In the genomic region with DNA sequence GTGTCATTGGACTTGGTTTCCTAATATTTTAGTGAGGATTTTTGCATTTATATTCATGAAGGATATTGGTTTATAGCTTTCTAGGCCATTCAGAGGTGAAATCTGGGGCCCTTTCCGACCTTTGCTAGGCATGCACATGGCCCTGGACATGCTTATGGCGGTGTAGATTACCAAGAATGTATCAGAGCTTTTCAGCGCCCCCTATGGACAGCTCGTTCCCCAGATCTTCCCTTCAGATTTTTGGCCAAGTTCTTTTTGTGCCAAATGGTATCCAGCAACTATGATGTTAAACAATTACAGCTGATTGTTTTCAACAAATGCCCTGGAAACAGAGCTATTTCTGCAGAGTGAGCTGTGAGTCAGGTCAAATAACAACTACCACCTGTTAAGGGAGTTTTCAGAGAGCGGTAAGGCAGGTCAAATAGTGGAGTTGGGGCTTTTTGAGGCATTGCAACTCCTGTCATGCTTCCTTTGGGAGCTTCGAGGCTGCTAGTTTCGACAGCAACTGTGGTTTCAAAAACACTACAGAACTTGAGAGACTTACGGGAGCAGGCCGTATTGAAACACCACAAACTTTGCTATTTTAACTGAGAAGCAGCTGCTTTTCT, we compare ENCODE assay signal across 18 cellular contexts.
DNase-seq lines count a peak whose midpoint lies in the region; ATAC-seq lines count a peak whose summit lies in the region.
"Had no signal": no experiment of that assay in that cellular context is flagged by ENCODE, and none has a peak within 500 bp of the region (broad histone marks: within the 10 kb centered on the region; RNA-seq: fewer than 3 reads in every experiment).

No MANE protein-coding gene starts in this region.

- no peaks in the 10 kb centered on the region for H3K27me3 ChIP-seq in effector memory CD4-positive, alpha-beta T cell (replicated peaks; ENCODE audit: control insufficient read depth, insufficient read depth, low read length, poor library complexity, severe bottlenecking)
- H3K27me3 ChIP-seq: heart left ventricle, tibial artery had no signal

- no peaks in the 10 kb centered on the region for H3K4me1 Mint-ChIP-seq in activated CD4-positive, alpha-beta T cell treated with anti-CD3 and anti-CD28 coated beads for 36 hours
- H3K4me1 Mint-ChIP-seq: activated CD8-positive, alpha-beta memory T cell treated with anti-CD3 and anti-CD28 coated beads, Interleukin-2, amount 10 ng/mL, durations not matched to agents 7 days and 5 days had no signal

- no peak for ATAC-seq in activated CD4-positive, alpha-beta T cell treated with anti-CD3 and anti-CD28 coated beads for 36 hours
- ATAC-seq in HG03565 (IDR thresholded peaks at IDR 0.05; ENCODE audit: unreplicated experiment), result peak; percentile 47
- ATAC-seq: activated CD8-positive, alpha-beta memory T cell treated with anti-CD3 and anti-CD28 coated beads, Interleukin-2, amount 10 ng/mL, durations not matched to agents 7 days and 5 days; heart left ventricle; left colon; Right ventricle myocardium inferior had no signal

- peak overlapping the region; percentile 52 for H3K4me3 ChIP-seq in SK-N-MC
- H3K4me3 ChIP-seq in effector memory CD4-positive, alpha-beta T cell (ENCODE audit: insufficient read depth, low read depth, low read length, poor library complexity, severe bottlenecking), result no peak overlapping the region
- H3K4me3 ChIP-seq: heart left ventricle, prostate gland, tibial artery had no signal

- CTCF ChIA-PET in activated CD4-positive, alpha-beta T cell treated with anti-CD3 and anti-CD28 coated beads for 36 hours (lab: Charles Lee), result interaction anchor here (0.6 to 1.1 kb wide), 7 partner anchors 9 to 1049 kb away, joined by 3 to 5 read pairs (median 4); no protein-coding TSS in a partner anchor

- no peak overlapping the region for H3K9ac ChIP-seq in SK-N-MC (ENCODE audit: insufficient read length)

- H3K36me3 ChIP-seq in SK-N-MC (ENCODE audit: insufficient read depth, low read length), result no peaks in the 10 kb centered on the region
- no peaks in the 10 kb centered on the region for H3K36me3 ChIP-seq in effector memory CD4-positive, alpha-beta T cell (ENCODE audit: control insufficient read depth, insufficient read depth, low read length)
- H3K36me3 ChIP-seq: heart left ventricle, prostate gland, tibial artery had no signal

- no peaks in the 10 kb centered on the region for H3K9me3 ChIP-seq in SK-N-MC (ENCODE audit: low read depth, low read length)
- no peaks in the 10 kb centered on the region for H3K9me3 ChIP-seq in effector memory CD4-positive, alpha-beta T cell (ENCODE audit: control insufficient read depth, low read length)
- H3K9me3 ChIP-seq: prostate gland, tibial artery had no signal

- H3K27ac Mint-ChIP-seq in activated CD4-positive, alpha-beta T cell treated with anti-CD3 and anti-CD28 coated beads for 36 hours, result no peak overlapping the region
- H3K27ac Mint-ChIP-seq: activated CD8-positive, alpha-beta memory T cell treated with anti-CD3 and anti-CD28 coated beads, Interleukin-2, amount 10 ng/mL, durations not matched to agents 7 days and 5 days had no signal

- peaks cover 3% of the 10 kb centered on the region for H3K27me3 Mint-ChIP-seq in activated CD4-positive, alpha-beta T cell treated with anti-CD3 and anti-CD28 coated beads for 36 hours

- POLR2A ChIA-PET in activated CD4-positive, alpha-beta T cell treated with anti-CD3 and anti-CD28 coated beads for 36 hours (lab: Charles Lee), result no interaction called here

- no peaks in the 10 kb centered on the region for H3K36me3 Mint-ChIP-seq in activated CD4-positive, alpha-beta T cell treated with anti-CD3 and anti-CD28 coated beads for 36 hours (ENCODE audit: low read depth)
- H3K36me3 Mint-ChIP-seq: activated CD8-positive, alpha-beta memory T cell treated with anti-CD3 and anti-CD28 coated beads, Interleukin-2, amount 10 ng/mL, durations not matched to agents 7 days and 5 days had no signal

- H3K27ac ChIP-seq in SK-N-MC, result peak overlapping the region; percentile 81
- no peak overlapping the region for H3K27ac ChIP-seq in effector memory CD4-positive, alpha-beta T cell (ENCODE audit: insufficient read depth, low read length, poor library complexity, severe bottlenecking)
- H3K27ac ChIP-seq: heart left ventricle, prostate gland, tibial artery had no signal

- no peaks in the 10 kb centered on the region for H3K9me3 Mint-ChIP-seq in activated CD4-positive, alpha-beta T cell treated with anti-CD3 and anti-CD28 coated beads for 36 hours (ENCODE audit: low read depth)

- no peaks in the 10 kb centered on the region for H3K4me1 ChIP-seq in effector memory CD4-positive, alpha-beta T cell (ENCODE audit: control insufficient read depth, insufficient read depth, low read length, poor library complexity, severe bottlenecking)
- H3K4me1 ChIP-seq: heart left ventricle, prostate gland, tibial artery had no signal

- peak; percentile 24 for DNase-seq in activated CD4-positive, alpha-beta T cell treated with anti-CD3 and anti-CD28 coated beads for 36 hours
- DNase-seq in activated CD4-positive, alpha-beta T cell treated with anti-CD3 and anti-CD28 coated beads, Interleukin-2, amount 50 U/mL, for 4 hours, result no peak
- DNase-seq in SK-N-MC (ENCODE audit: low read depth, low spot score) (no peak), myocyte (ENCODE audit: low read depth) (peak; percentile 49), ureter (ENCODE audit: low spot score) (no peak), SW480 (ENCODE audit: low spot score) (no peak)
- no peak for DNase-seq in effector memory CD4-positive, alpha-beta T cell
- DNase-seq: activated CD8-positive, alpha-beta memory T cell treated with anti-CD3 and anti-CD28 coated beads, Interleukin-2, amount 10 ng/mL, durations not matched to agents 7 days and 5 days; activated naive CD4-positive, alpha-beta T cell treated with anti-CD3 and anti-CD28 coated beads, Interleukin-2, amount 50 U/mL, for 16 hours; caudate nucleus; heart left ventricle; left colon; NCI-H1436; NCI-H510A; tibial artery had no signal

- intact Hi-C loops in activated CD4-positive, alpha-beta T cell treated with anti-CD3 and anti-CD28 coated beads for 36 hours (cut with DNase I, micrococcal nuclease), result no loop called here

- no peak overlapping the region for H3K4me3 Mint-ChIP-seq in activated CD4-positive, alpha-beta T cell treated with anti-CD3 and anti-CD28 coated beads for 36 hours
- H3K4me3 Mint-ChIP-seq: activated CD8-positive, alpha-beta memory T cell treated with anti-CD3 and anti-CD28 coated beads, Interleukin-2, amount 10 ng/mL, durations not matched to agents 7 days and 5 days had no signal

Comparison
In these comparisons a context has a peak if more than half of its experiments do, and no peak if none do; other contexts are left out.
1. DNase-seq: peak in activated CD4-positive, alpha-beta T cell treated with anti-CD3 and anti-CD28 coated beads for 36 hours (single experiment) and myocyte (single experiment); none in activated CD4-positive, alpha-beta T cell treated with anti-CD3 and anti-CD28 coated beads, Interleukin-2, amount 50 U/mL, for 4 hours (0 of 2), SK-N-MC (single experiment), effector memory CD4-positive, alpha-beta T cell (0 of 3), ureter (single experiment) and SW480 (single experiment).